Comparison of ENCODE assay signal across 1 cellular context in genomic region chr2:65081232-65081685, GRCh38.
TF ChIP-seq lines count a peak whose summit lies in the region.

No MANE protein-coding gene starts in this region.

TF ChIP-seq in HepG2, 621 proteins besides CTCF, POLR2A, EP300 and RAD21:
- TF ChIP-seq NR1H2 (CRISPR knock-in tag; IDR thresholded peaks at IDR 0.05; ENCODE audit: borderline replicate concordance, low read depth): no peak
- peak; percentile 88 for TF ChIP-seq RBM22 (optimal IDR thresholded peaks at IDR 0.05; ENCODE audit: low read length)
- no peak for TF ChIP-seq SIN3B (IDR thresholded peaks at IDR 0.05; ENCODE audit: low read length)
- TF ChIP-seq ELF3 (CRISPR knock-in tag; IDR thresholded peaks at IDR 0.05): no peak
- no peak for TF ChIP-seq ZNF792 (CRISPR knock-in tag; IDR thresholded peaks at IDR 0.05)
- no peak for TF ChIP-seq ZSCAN12 (CRISPR knock-in tag; IDR thresholded peaks at IDR 0.05)
- 0 out of 2 replicates have a peak, but pooled peaks have one; percentile 71 for TF ChIP-seq POLR2AphosphoS2 (IDR thresholded peaks at IDR 0.05; ENCODE audit: low read depth, low read length)
- peak; percentile 54 for TF ChIP-seq AGO2 (optimal IDR thresholded peaks at IDR 0.05; ENCODE audit: low read depth, low read length)
- TF ChIP-seq SSRP1 (CRISPR knock-in tag; IDR thresholded peaks at IDR 0.05): peak; percentile 27; the same call in 1 of the 2 replicates
TF ChIP-seq in HepG2: peak in this region for 4.
